Comparison of ENCODE assay signal across 8 cellular contexts in the genomic region with DNA sequence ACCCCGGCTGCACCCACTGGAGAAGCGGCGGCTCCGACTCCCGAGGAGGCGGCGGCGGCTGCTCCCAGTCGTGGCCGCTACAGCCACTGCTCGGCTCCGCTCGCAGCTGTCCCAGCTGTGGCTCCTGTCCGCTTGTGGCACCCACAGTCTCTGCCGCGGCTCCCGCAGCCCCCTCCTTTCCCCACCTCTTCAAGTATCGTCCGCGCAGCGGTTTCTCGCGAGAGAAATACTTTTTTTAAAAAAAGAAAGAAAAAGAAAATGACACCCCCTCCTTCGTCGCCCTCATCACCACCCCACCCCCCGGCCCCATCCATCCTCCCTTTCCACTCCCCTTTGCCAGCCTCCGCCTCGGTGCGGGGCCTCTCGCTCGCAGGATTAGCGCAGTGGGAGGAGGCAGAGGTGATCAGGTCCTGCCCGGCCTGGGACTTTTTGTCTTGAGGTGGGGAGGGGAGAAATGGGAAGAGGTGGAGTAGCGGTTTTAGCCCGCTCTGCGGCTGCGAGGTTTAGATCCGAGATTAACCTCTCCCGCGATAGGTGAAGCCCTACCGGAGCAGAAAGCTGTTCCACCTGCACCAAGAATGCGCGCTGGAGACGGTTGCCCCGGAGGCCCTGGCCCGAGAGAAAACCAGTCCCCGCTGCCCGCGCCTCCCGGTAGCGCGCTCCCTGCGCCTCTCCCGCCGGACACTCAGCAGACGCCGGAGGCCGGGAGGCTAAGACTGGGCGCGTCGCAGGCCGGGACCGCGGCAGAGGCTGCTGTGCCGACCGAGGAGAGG. TPM values are rescaled to one million over a fixed set of nuclear protein-coding genes. Genes with fewer than 3 reads are reported as not detected.
A peak's percentile ranks its signal among the peaks of the same experiment; 100 is the strongest.
DNase-seq lines count a peak whose midpoint lies in the region; ATAC-seq and TF ChIP-seq lines count a peak whose summit lies in the region.

Gene FBN1 (minus strand): TSS at position 152 of the 773 bp plus-strand sequence. CDS start 940 bp downstream, outside the sequence.

- no peak for TF ChIP-seq CTCF in fibroblast of villous mesenchyme (IDR thresholded peaks at IDR 0.05; ENCODE audit: insufficient read depth, low read depth, low read length)
- no peak for TF ChIP-seq CTCF in uterus (IDR thresholded peaks at IDR 0.05)

- H3K27me3 Mint-ChIP-seq in activated CD4-positive, alpha-beta memory T cell treated with anti-CD3 and anti-CD28 coated beads for 36 hours, result peaks cover 29% of the 10 kb centered on the region
- H3K27me3 Mint-ChIP-seq in naive B cell, result peaks cover 22 to 31% (median 25%) of the 10 kb centered on the region in 3 donors

- no peaks in the 10 kb centered on the region for H3K36me3 Mint-ChIP-seq in activated CD4-positive, alpha-beta memory T cell treated with anti-CD3 and anti-CD28 coated beads for 36 hours
- no peaks in the 10 kb centered on the region for H3K36me3 Mint-ChIP-seq in naive B cell

- intact Hi-C loops in activated CD4-positive, alpha-beta memory T cell treated with anti-CD3 and anti-CD28 coated beads for 36 hours (cut with micrococcal nuclease), result no loop called here
- intact Hi-C loops in uterus (cut with DNase I; ENCODE audit: low total_unique reads), result no loop called here

- H3K9me3 Mint-ChIP-seq in activated CD4-positive, alpha-beta memory T cell treated with anti-CD3 and anti-CD28 coated beads for 36 hours, result no peaks in the 10 kb centered on the region
- H3K9me3 Mint-ChIP-seq in naive B cell, result no peaks in the 10 kb centered on the region

- H3K4me3 Mint-ChIP-seq in activated CD4-positive, alpha-beta memory T cell treated with anti-CD3 and anti-CD28 coated beads for 36 hours, result peak within 1 kb of the TSS; percentile 48
- H3K4me3 Mint-ChIP-seq in naive B cell, result peak within 1 kb of the TSS; percentile 13 to 82 (median 59)

- H3K4me1 Mint-ChIP-seq in activated CD4-positive, alpha-beta memory T cell treated with anti-CD3 and anti-CD28 coated beads for 36 hours (ENCODE audit: low read depth), result no peaks in the 10 kb centered on the region
- peaks cover 0 to 11% (median 8%) of the 10 kb centered on the region in 3 donors for H3K4me1 Mint-ChIP-seq in naive B cell

- H3K9me3 ChIP-seq in uterus, result no peaks in the 10 kb centered on the region

- peak; percentile 59 for ATAC-seq in GM19467 (IDR thresholded peaks at IDR 0.05; ENCODE audit: unreplicated experiment)
- peak; percentile 73 for ATAC-seq in HG03521 (IDR thresholded peaks at IDR 0.05; ENCODE audit: unreplicated experiment)
- no peak for ATAC-seq in naive B cell (ENCODE audit: low read depth in 2 of 2)

- H3K4me3 ChIP-seq in GM08714 (ENCODE audit: low read length), result peak within 1 kb of the TSS; percentile 81
- H3K4me3 ChIP-seq in fibroblast of villous mesenchyme (ENCODE audit: low read depth, low read length), result peak within 1 kb of the TSS; percentile 94
- H3K4me3 ChIP-seq in uterus, result peak within 1 kb of the TSS; percentile 60 to 91

- peak within 1 kb of the TSS; percentile 91 to 94 for H3K27ac ChIP-seq in uterus

- POLR2A ChIA-PET in activated CD4-positive, alpha-beta memory T cell treated with anti-CD3 and anti-CD28 coated beads for 36 hours (lab: Charles Lee), result no interaction called here

- H3K27ac Mint-ChIP-seq in activated CD4-positive, alpha-beta memory T cell treated with anti-CD3 and anti-CD28 coated beads for 36 hours, result no peak within 1 kb of the TSS
- no peak within 1 kb of the TSS for H3K27ac Mint-ChIP-seq in naive B cell

- CTCF ChIA-PET in activated CD4-positive, alpha-beta memory T cell treated with anti-CD3 and anti-CD28 coated beads for 36 hours (lab: Charles Lee), result no interaction called here

- no peaks in the 10 kb centered on the region for H3K27me3 ChIP-seq in uterus

- peak; percentile 76 to 87 for TF ChIP-seq POLR2A in uterus (IDR thresholded peaks at IDR 0.05)

- H3K36me3 ChIP-seq in uterus, result no peaks in the 10 kb centered on the region

- peak; percentile 30 for DNase-seq in activated CD4-positive, alpha-beta memory T cell treated with anti-CD3 and anti-CD28 coated beads for 36 hours
- DNase-seq in fibroblast of villous mesenchyme (ENCODE audit: low read depth) (peak; percentile 95), naive B cell (no peak), uterus (peak; percentile 81 to 83), T-helper 9 cell (no peak)

- peaks cover 0 to 3% of the 10 kb centered on the region in 2 donors for H3K4me1 ChIP-seq in uterus

RNA-seq across cellular contexts. Expression of gene FBN1, which starts in this region (rescaled TPM):
- total RNA-seq in activated CD4-positive, alpha-beta memory T cell treated with anti-CD3 and anti-CD28 coated beads for 36 hours, result under 1 TPM; 0.34 to 0.52 TPM
- total RNA-seq in fibroblast of villous mesenchyme (333 and 621 TPM in 2 replicates), uterus (100 to 1,000 TPM in 1 of 4 donors, 10 to 100 TPM in 3; 76.3 to 584 (median 95.8) TPM)
- polyA plus RNA-seq in naive B cell (ENCODE audit: low read depth in 6 of 6), result under 1 TPM in 1 of 6 donors, not detected in 5; 0.03 TPM

Comparison
In these comparisons a context has a peak if more than half of its experiments do, and no peak if none do; other contexts are left out.
1. RNA of gene FBN1 (total RNA-seq): 333 to 621 TPM in fibroblast of villous mesenchyme and 76.3 to 584 TPM in uterus; 0.34 to 0.52 TPM in activated CD4-positive, alpha-beta memory T cell treated with anti-CD3 and anti-CD28 coated beads for 36 hours; every median in the first group is over 10 times any median in the second.
2. Peak in DNase-seq in activated CD4-positive, alpha-beta memory T cell treated with anti-CD3 and anti-CD28 coated beads for 36 hours; RNA of the gene not detected or under 1 TPM.
3. ATAC-seq: peak in GM19467 (single experiment) and HG03521 (single experiment); none in naive B cell (0 of 2).
4. DNase-seq: peak in fibroblast of villous mesenchyme (single experiment) and uterus (2 of 2); none in naive B cell (single experiment) and T-helper 9 cell (single experiment).
5. Peak in every context shown above with its lines, with median percentiles within 50 percentile points of each other: H3K4me3 ChIP-seq.